ENCODE assay signal across 30 cellular contexts in the genomic region with DNA sequence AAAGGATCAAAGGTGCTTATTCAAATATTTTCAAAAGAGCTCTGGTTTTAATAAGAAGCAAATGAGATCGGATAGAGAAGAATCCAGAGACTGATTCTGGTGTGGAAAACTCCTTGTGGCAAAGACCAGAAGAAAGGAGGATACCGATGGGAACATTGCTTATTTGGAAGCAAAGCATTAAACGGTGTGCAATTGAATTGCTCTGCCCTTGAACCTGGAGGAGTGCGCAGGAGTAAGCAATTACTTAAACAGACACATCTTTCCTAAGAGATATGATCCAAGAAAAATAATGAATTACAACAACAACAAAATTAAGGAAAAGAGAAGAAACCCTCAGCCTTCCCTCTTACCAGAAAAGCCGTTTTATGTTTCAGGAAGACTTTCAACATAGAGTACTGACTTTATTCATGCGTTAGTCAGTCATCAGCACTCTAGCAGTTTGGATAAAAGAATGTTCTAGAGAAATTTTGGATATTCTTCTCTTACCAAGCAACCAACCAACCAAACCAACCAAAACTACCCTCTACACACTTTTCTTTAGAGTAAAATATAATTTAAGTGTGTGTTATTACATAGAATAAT.
"Had no signal": no experiment of that assay in that cellular context is flagged by ENCODE, and none has a peak within 500 bp of the region (broad histone marks: within the 10 kb centered on the region; RNA-seq: fewer than 3 reads in every experiment).

No MANE protein-coding gene starts in this region.

- H3K36me3 Mint-ChIP-seq: activated naive CD4-positive, alpha-beta T cell treated with anti-CD3 and anti-CD28 coated beads, Interleukin-2, amount 50 U/mL, for 24 hours; activated naive CD8-positive, alpha-beta T cell treated with anti-CD3 and anti-CD28 coated beads for 36 hours; T-cell had no signal

- ATAC-seq: activated CD4-positive, CD25-positive, alpha-beta regulatory T cell treated with anti-CD3 and anti-CD28 coated beads, Interleukin-2, amount 50 U/mL, for 24 hours; activated CD8-positive, alpha-beta T cell treated with anti-CD3 and anti-CD28 coated beads for 36 hours; activated naive CD8-positive, alpha-beta T cell treated with anti-CD3 and anti-CD28 coated beads, Interleukin-2, amount 50 U/mL, for 24 hours; activated T-cell treated with anti-CD3 and anti-CD28 coated beads, Interleukin-2, amount 50 U/mL, for 4 hours; activated T-helper 17 cell treated with anti-CD3 and anti-CD28 coated beads, Interleukin-2, amount 50 U/mL, for 72 hours; body of pancreas; esophagus mucosa; gastroesophageal sphincter; heart right ventricle; T-cell had no signal

- FAIRE-seq: colon had no signal

- H3K27ac Mint-ChIP-seq: activated B cell treated with CpG ODN at 0.5 μM for 24 hours; activated CD8-positive, alpha-beta T cell treated with anti-CD3 and anti-CD28 coated beads for 36 hours; activated naive CD4-positive, alpha-beta T cell treated with anti-CD3 and anti-CD28 coated beads for 36 hours; activated naive CD4-positive, alpha-beta T cell treated with anti-CD3 and anti-CD28 coated beads, Interleukin-2, amount 50 U/mL, for 24 hours; activated naive CD8-positive, alpha-beta T cell treated with anti-CD3 and anti-CD28 coated beads for 36 hours; activated naive CD8-positive, alpha-beta T cell treated with anti-CD3 and anti-CD28 coated beads, Interleukin-2, amount 50 U/mL, for 24 hours; activated T-helper 17 cell treated with anti-CD3 and anti-CD28 coated beads, Interleukin-2, amount 50 U/mL, for 72 hours; T-cell; T-helper 1 cell treated with Interleukin-12 subunit alpha and Interleukin-12 subunit beta and Interleukin-4 antibody, amounts not matched to agents 30 μg/mL and 1 μg/mL, for 36 hours had no signal

- H3K4me1 Mint-ChIP-seq: activated B cell treated with CpG ODN at 0.5 μM for 24 hours; activated naive CD4-positive, alpha-beta T cell treated with anti-CD3 and anti-CD28 coated beads, Interleukin-2, amount 50 U/mL, for 24 hours; activated naive CD8-positive, alpha-beta T cell treated with anti-CD3 and anti-CD28 coated beads for 36 hours; activated naive CD8-positive, alpha-beta T cell treated with anti-CD3 and anti-CD28 coated beads, Interleukin-2, amount 50 U/mL, for 24 hours; activated T-helper 17 cell treated with anti-CD3 and anti-CD28 coated beads, Interleukin-2, amount 50 U/mL, for 72 hours; T-cell had no signal

- H3K27me3 Mint-ChIP-seq: activated B cell treated with CpG ODN at 0.5 μM for 24 hours; activated naive CD8-positive, alpha-beta T cell treated with anti-CD3 and anti-CD28 coated beads, Interleukin-2, amount 50 U/mL, for 24 hours had no signal

- H3K9me3 Mint-ChIP-seq: activated B cell treated with CpG ODN at 0.5 μM for 24 hours; activated CD8-positive, alpha-beta T cell treated with anti-CD3 and anti-CD28 coated beads for 36 hours; activated naive CD4-positive, alpha-beta T cell treated with anti-CD3 and anti-CD28 coated beads for 36 hours; activated naive CD4-positive, alpha-beta T cell treated with anti-CD3 and anti-CD28 coated beads, Interleukin-2, amount 50 U/mL, for 24 hours; activated naive CD8-positive, alpha-beta T cell treated with anti-CD3 and anti-CD28 coated beads for 36 hours; activated naive CD8-positive, alpha-beta T cell treated with anti-CD3 and anti-CD28 coated beads, Interleukin-2, amount 50 U/mL, for 24 hours; activated T-cell treated with anti-CD3 and anti-CD28 coated beads, Interleukin-2, amount 50 U/mL, for 4 hours; activated T-helper 17 cell treated with anti-CD3 and anti-CD28 coated beads, Interleukin-2, amount 50 U/mL, for 72 hours; T-helper 1 cell treated with Interleukin-12 subunit alpha and Interleukin-12 subunit beta and Interleukin-4 antibody, amounts not matched to agents 30 μg/mL and 1 μg/mL, for 36 hours had no signal

- DNase-seq: activated B cell treated with CpG ODN at 0.5 μM for 24 hours; activated CD4-positive, alpha-beta T cell treated with anti-CD3 and anti-CD28 coated beads for 48 hours; activated CD4-positive, alpha-beta T cell treated with anti-CD3 and anti-CD28 coated beads, Interleukin-2, amount 50 U/mL, for 1 hour; activated CD4-positive, alpha-beta T cell treated with anti-CD3 and anti-CD28 coated beads, Interleukin-2, amount 50 U/mL, for 48 hours; activated CD8-positive, alpha-beta memory T cell treated with anti-CD3 and anti-CD28 coated beads for 24 hours; activated CD8-positive, alpha-beta T cell treated with anti-CD3 and anti-CD28 coated beads for 36 hours; activated effector memory CD4-positive, alpha-beta T cell treated with Interleukin-2 at 50 U/mL for 16 hours; activated naive CD4-positive, alpha-beta T cell treated with anti-CD3 and anti-CD28 coated beads for 36 hours; activated naive CD8-positive, alpha-beta T cell treated with anti-CD3 and anti-CD28 coated beads for 36 hours; activated naive CD8-positive, alpha-beta T cell treated with anti-CD3 and anti-CD28 coated beads, Interleukin-2, amount 50 U/mL, for 24 hours; activated T-cell treated with anti-CD3 and anti-CD28 coated beads, Interleukin-2, amount 50 U/mL, for 4 hours; amygdala; aorta; body of pancreas; caudate nucleus; cortex of kidney; dermis blood vessel endothelial cell; effector CD8-positive, alpha-beta T cell; foreskin melanocyte; heart right ventricle; T-cell; T1000; WERI-Rb-1 had no signal

- H3K4me3 Mint-ChIP-seq: activated B cell treated with CpG ODN at 0.5 μM for 24 hours; activated CD8-positive, alpha-beta T cell treated with anti-CD3 and anti-CD28 coated beads for 36 hours; activated naive CD4-positive, alpha-beta T cell treated with anti-CD3 and anti-CD28 coated beads for 36 hours; activated naive CD4-positive, alpha-beta T cell treated with anti-CD3 and anti-CD28 coated beads, Interleukin-2, amount 50 U/mL, for 24 hours; activated naive CD8-positive, alpha-beta T cell treated with anti-CD3 and anti-CD28 coated beads for 36 hours; activated naive CD8-positive, alpha-beta T cell treated with anti-CD3 and anti-CD28 coated beads, Interleukin-2, amount 50 U/mL, for 24 hours; activated T-cell treated with anti-CD3 and anti-CD28 coated beads, Interleukin-2, amount 50 U/mL, for 4 hours; activated T-helper 17 cell treated with anti-CD3 and anti-CD28 coated beads, Interleukin-2, amount 50 U/mL, for 72 hours; T-cell; T-helper 1 cell treated with Interleukin-12 subunit alpha and Interleukin-12 subunit beta and Interleukin-4 antibody, amounts not matched to agents 30 μg/mL and 1 μg/mL, for 36 hours had no signal
